Comparison of ENCODE assay signal across 1 cellular context in genomic region chr12:49091836-49092085, GRCh38.
TF ChIP-seq lines count a peak whose summit lies in the region.

No MANE protein-coding gene starts in this region.

TF ChIP-seq in H1, 55 proteins besides CTCF, POLR2A, EP300 and RAD21:
- TF ChIP-seq CBX5 (IDR thresholded peaks at IDR 0.05; ENCODE audit: low read depth, low read length) = no peak
- no peak for TF ChIP-seq MAX (IDR thresholded peaks at IDR 0.05)
- TF ChIP-seq E2F6 (IDR thresholded peaks at IDR 0.05) = no peak
- no peak for TF ChIP-seq POU5F1 (IDR thresholded peaks at IDR 0.05; ENCODE audit: low read depth, low read length)
- no peak for TF ChIP-seq SP2 (IDR thresholded peaks at IDR 0.05; ENCODE audit: low read length)
- no peak for TF ChIP-seq POLR2AphosphoS5 (IDR thresholded peaks at IDR 0.05; ENCODE audit: low read depth, low read length)
- no peak for TF ChIP-seq BCL11A (IDR thresholded peaks at IDR 0.05; ENCODE audit: low read depth in 2 of 2, low read length in 2 of 2)
- no peak for TF ChIP-seq GTF2F1 (IDR thresholded peaks at IDR 0.05; ENCODE audit: borderline replicate concordance, low read depth, low read length)
- no peak for TF ChIP-seq USF2 (IDR thresholded peaks at IDR 0.05; ENCODE audit: low read length)
- no peak for TF ChIP-seq ATF3 (IDR thresholded peaks at IDR 0.05; ENCODE audit: insufficient read depth, low read depth, low read length)
- TF ChIP-seq CREB1 (IDR thresholded peaks at IDR 0.05) = no peak
- no peak for TF ChIP-seq JUN (IDR thresholded peaks at IDR 0.05; ENCODE audit: low read depth, low read length)
- no peak for TF ChIP-seq SAP30 (IDR thresholded peaks at IDR 0.05; ENCODE audit: insufficient read depth, insufficient replicate concordance, low read length)
- TF ChIP-seq KDM5A (IDR thresholded peaks at IDR 0.05; ENCODE audit: low read length) = no peak
- no peak for TF ChIP-seq ZNF274 (IDR thresholded peaks at IDR 0.05; ENCODE audit: borderline replicate concordance, extremely low read depth, low read length)
- TF ChIP-seq RNF2 (IDR thresholded peaks at IDR 0.05; ENCODE audit: borderline replicate concordance, low read depth, low read length, missing control alignments, poor library complexity, severe bottlenecking) = no peak
- TF ChIP-seq TCF12 (IDR thresholded peaks at IDR 0.05; ENCODE audit: low read depth, low read length) = no peak
- no peak for TF ChIP-seq SIRT6 (IDR thresholded peaks at IDR 0.05; ENCODE audit: low read length)
